Comparison of ENCODE assay signal across 20 cellular contexts in genomic region chr11:45887587-45887986, GRCh38. TPM values are rescaled to one million over a fixed set of nuclear protein-coding genes. Genes with fewer than 3 reads are reported as not detected.
A peak's percentile ranks its signal among the peaks of the same experiment; 100 is the strongest.
DNase-seq lines count a peak whose midpoint lies in the region; ATAC-seq, FAIRE-seq and TF ChIP-seq lines count a peak whose summit lies in the region.
"Had no signal": no experiment of that assay in that cellular context is flagged by ENCODE, and none has a peak within 500 bp of the region (broad histone marks: within the 10 kb centered on the region; RNA-seq: fewer than 3 reads in every experiment).

No MANE protein-coding gene starts in this region.

- peaks cover 21% of the 10 kb centered on the region for H4K20me1 ChIP-seq in osteoblast (ENCODE audit: insufficient read depth, low read length)

- ATAC-seq in natural killer cell treated with Interleukin-12 subunit alpha and Interleukin-12 subunit beta and Interleukin-15 and Interleukin-18, amount 100 ng/mL, for 72 hours: no peak
- ATAC-seq in natural killer cell: no peak

- H3K36me3 Mint-ChIP-seq in natural killer cell treated with Interleukin-12 subunit alpha and Interleukin-12 subunit beta and Interleukin-15 and Interleukin-18, amount 100 ng/mL, for 72 hours: no peaks in the 10 kb centered on the region
- no peaks in the 10 kb centered on the region for H3K36me3 Mint-ChIP-seq in natural killer cell

- H3K9ac ChIP-seq in kidney (ENCODE audit: low read length in 2 of 2): no peak overlapping the region

- peaks cover 12% of the 10 kb centered on the region for H3K27me3 ChIP-seq in osteoblast (ENCODE audit: insufficient read depth, low read length)
- H3K27me3 ChIP-seq: Peyer's patch had no signal

- FAIRE-seq in kidney (lab: Jason Lieb, UNC): no peak
- FAIRE-seq: GM19239 had no signal

- H3K27me3 Mint-ChIP-seq in natural killer cell treated with Interleukin-12 subunit alpha and Interleukin-12 subunit beta and Interleukin-15 and Interleukin-18, amount 100 ng/mL, for 72 hours: peaks cover 0 to 4% of the 10 kb centered on the region in 2 donors
- peaks cover 0 to 17% of the 10 kb centered on the region in 2 donors for H3K27me3 Mint-ChIP-seq in natural killer cell (ENCODE audit: low read depth in 2 of 2)

- peaks cover 11 to 13% of the 10 kb centered on the region in 2 donors for H3K4me1 Mint-ChIP-seq in natural killer cell treated with Interleukin-12 subunit alpha and Interleukin-12 subunit beta and Interleukin-15 and Interleukin-18, amount 100 ng/mL, for 72 hours (ENCODE audit: low read depth in 2 of 2)
- peaks cover 12 to 16% of the 10 kb centered on the region in 2 donors for H3K4me1 Mint-ChIP-seq in natural killer cell

- H3K4me3 Mint-ChIP-seq in natural killer cell treated with Interleukin-12 subunit alpha and Interleukin-12 subunit beta and Interleukin-15 and Interleukin-18, amount 100 ng/mL, for 72 hours: no peak overlapping the region
- no peak overlapping the region for H3K4me3 Mint-ChIP-seq in natural killer cell

- H3K9me3 Mint-ChIP-seq in natural killer cell treated with Interleukin-12 subunit alpha and Interleukin-12 subunit beta and Interleukin-15 and Interleukin-18, amount 100 ng/mL, for 72 hours: no peaks in the 10 kb centered on the region
- H3K9me3 Mint-ChIP-seq in natural killer cell: no peaks in the 10 kb centered on the region

- H2AFZ ChIP-seq in osteoblast (ENCODE audit: low read length): no peak overlapping the region

- no peaks in the 10 kb centered on the region for H3K79me2 ChIP-seq in osteoblast (ENCODE audit: insufficient read depth, low read length)

- H3K27ac ChIP-seq in kidney (ENCODE audit: low read depth in 2 of 2, low read length in 2 of 2) (no peak overlapping the region), osteoblast (ENCODE audit: low read depth, low read length) (no peak overlapping the region)
- H3K27ac ChIP-seq: Peyer's patch had no signal

- H3K36me3 ChIP-seq in kidney (ENCODE audit: control insufficient read depth in 1 of 2, insufficient read depth in 2 of 2, low read length in 2 of 2): no peaks in the 10 kb centered on the region
- no peaks in the 10 kb centered on the region for H3K36me3 ChIP-seq in osteoblast (ENCODE audit: insufficient read depth, low read length)

- H3K4me3 ChIP-seq in kidney (ENCODE audit: low read length in 2 of 2) (no peak overlapping the region), osteoblast (ENCODE audit: insufficient read depth, low read length) (no peak overlapping the region)
- H3K4me3 ChIP-seq: Peyer's patch had no signal

- peak; percentile 48 for DNase-seq in natural killer cell treated with Interleukin-12 subunit alpha and Interleukin-12 subunit beta and Interleukin-15 and Interleukin-18, amount 100 ng/mL, for 72 hours (ENCODE audit: low spot score)
- no peak for DNase-seq in natural killer cell
- peak; percentile 48 for DNase-seq in kidney
- peak; percentile 62 for DNase-seq in osteoblast (ENCODE audit: insufficient read length, low spot score, missing footprints)
- DNase-seq in COLO668 (lab: John Stamatoyannopoulos, UW; ENCODE audit: unreplicated experiment): no peak
- DNase-seq in T1000 (lab: John Stamatoyannopoulos, UW): no peak
- no peak for DNase-seq in A172 (ENCODE audit: low spot score)
- DNase-seq: ACHN, C1 segment of cervical spinal cord, COR-L47, DMS 273 treated with DMSO at 0.1 percent for 48 hours, GDM1, MM.1S, NCI-H1092 treated with DMSO at 0.1 percent for 48 hours, NCI-H146, NCI-H2029 treated with DMSO at 0.1 percent for 48 hours, Peyer's patch had no signal

- TF ChIP-seq CTCF in natural killer cell (IDR thresholded peaks at IDR 0.05) (no peak), kidney (IDR thresholded peaks at IDR 0.05; ENCODE audit: borderline replicate concordance, extremely low read depth, insufficient read depth) (no peak), osteoblast (IDR thresholded peaks at IDR 0.05; ENCODE audit: extremely low read depth, low read depth, low read length) (no peak)

- no peak overlapping the region for H3K27ac Mint-ChIP-seq in natural killer cell treated with Interleukin-12 subunit alpha and Interleukin-12 subunit beta and Interleukin-15 and Interleukin-18, amount 100 ng/mL, for 72 hours
- no peak overlapping the region for H3K27ac Mint-ChIP-seq in natural killer cell

- no peaks in the 10 kb centered on the region for H3K9me3 ChIP-seq in kidney (ENCODE audit: control insufficient read depth in 1 of 2, low read length in 2 of 2)
- H3K9me3 ChIP-seq in osteoblast (ENCODE audit: low read depth, low read length): no peaks in the 10 kb centered on the region
- H3K9me3 ChIP-seq: Peyer's patch had no signal

- no peak overlapping the region for H3K4me2 ChIP-seq in osteoblast (ENCODE audit: insufficient read depth, low read length)

- intact Hi-C loops in natural killer cell (cut with micrococcal nuclease) (no loop called here), kidney (cut with DNase I) (no loop called here)

- H3K4me1 ChIP-seq in kidney (ENCODE audit: control insufficient read depth in 1 of 2, insufficient read depth in 1 of 2, low read depth in 1 of 2, low read length in 2 of 2): peaks cover 0 to 2% of the 10 kb centered on the region in 2 donors
- no peaks in the 10 kb centered on the region for H3K4me1 ChIP-seq in osteoblast (ENCODE audit: insufficient read depth, low read length)

RNA-seq across cellular contexts. Expression of gene MAPK8IP1, which starts 2.1 kb away (rescaled TPM):
- total RNA-seq in natural killer cell treated with Interleukin-12 subunit alpha and Interleukin-12 subunit beta and Interleukin-15 and Interleukin-18, amount 100 ng/mL, for 72 hours: 1 to 10 TPM; 2.0 to 3.4 TPM
- 10 to 100 TPM in 2 of 3 donors, 1 to 10 TPM in 1; 9.7 to 21.5 (median 13.9) TPM for total RNA-seq in natural killer cell
- total RNA-seq in kidney: 15.7 TPM
- 24.8 TPM for polyA plus RNA-seq in kidney (ENCODE audit: insufficient read depth, low read depth, low replicate concordance)
- 8.0 and 9.7 TPM in 2 replicates for total RNA-seq in osteoblast
- total RNA-seq in A172 (2014; rRNA removed; shearing (Covaris generic)): 24.0 and 24.2 TPM in 2 replicates

RNA-seq across cellular contexts. Expression of gene FREY1, which starts 19.5 kb away (rescaled TPM):
- 1 to 10 TPM; 4.2 to 4.9 TPM for total RNA-seq in natural killer cell treated with Interleukin-12 subunit alpha and Interleukin-12 subunit beta and Interleukin-15 and Interleukin-18, amount 100 ng/mL, for 72 hours
- total RNA-seq in natural killer cell (1 to 10 TPM; 3.7 to 6.8 (median 3.9) TPM), kidney (1.0 TPM), osteoblast (0.88 and 1.8 TPM in 2 replicates)
- 0.99 TPM for polyA plus RNA-seq in kidney (ENCODE audit: insufficient read depth, low read depth, low replicate concordance)
- total RNA-seq in A172 (2014; rRNA removed; shearing (Covaris generic)): 0.24 and 0.26 TPM in 2 replicates
- total RNA-seq: H4 had no signal

RNA-seq across cellular contexts. Expression of gene PEX16, which starts 30.1 kb away (rescaled TPM):
- 10 to 100 TPM; 55.3 to 62.8 TPM for total RNA-seq in natural killer cell treated with Interleukin-12 subunit alpha and Interleukin-12 subunit beta and Interleukin-15 and Interleukin-18, amount 100 ng/mL, for 72 hours
- 10 to 100 TPM; 61.3 to 75.8 (median 67.6) TPM for total RNA-seq in natural killer cell
- total RNA-seq in kidney: 38.4 TPM
- 46.0 TPM for polyA plus RNA-seq in kidney (ENCODE audit: insufficient read depth, low read depth, low replicate concordance)
- total RNA-seq in osteoblast: 27.4 and 28.6 TPM in 2 replicates
- total RNA-seq in A172 (2014; rRNA removed; shearing (Covaris generic)): 37.7 and 48.0 TPM in 2 replicates

RNA-seq across cellular contexts. Expression of gene LARGE2, which starts 34.9 kb away (rescaled TPM):
- total RNA-seq in natural killer cell treated with Interleukin-12 subunit alpha and Interleukin-12 subunit beta and Interleukin-15 and Interleukin-18, amount 100 ng/mL, for 72 hours: 1 to 10 TPM in 1 of 2 donors, not detected in 1; 2.0 TPM
- 1 to 10 TPM in 2 of 3 donors, under 1 TPM in 1; 0.40 to 1.7 (median 1.0) TPM for total RNA-seq in natural killer cell
- 13.1 TPM for total RNA-seq in kidney
- 29.8 TPM for polyA plus RNA-seq in kidney (ENCODE audit: insufficient read depth, low read depth, low replicate concordance)
- total RNA-seq in osteoblast: not detected in 2 replicates
- not detected in 2 replicates for total RNA-seq in A172 (2014; rRNA removed; shearing (Covaris generic))
- total RNA-seq: H4, LHCN-M2 had no signal

RNA-seq across cellular contexts. Expression of gene CRY2, which starts 40.3 kb away (rescaled TPM):
- 10 to 100 TPM; 22.8 to 28.5 TPM for total RNA-seq in natural killer cell treated with Interleukin-12 subunit alpha and Interleukin-12 subunit beta and Interleukin-15 and Interleukin-18, amount 100 ng/mL, for 72 hours
- total RNA-seq in natural killer cell: 100 to 1,000 TPM; 124 to 214 (median 141) TPM
- 44.5 TPM for total RNA-seq in kidney
- 20.7 TPM for polyA plus RNA-seq in kidney (ENCODE audit: insufficient read depth, low read depth, low replicate concordance)
- 21.0 and 21.8 TPM in 2 replicates for total RNA-seq in osteoblast
- 7.4 and 8.1 TPM in 2 replicates for total RNA-seq in A172 (2014; rRNA removed; shearing (Covaris generic))

Comparison
In these comparisons a context has a peak if more than half of its experiments do, and no peak if none do; other contexts are left out.
1. DNase-seq: peak in natural killer cell treated with Interleukin-12 subunit alpha and Interleukin-12 subunit beta and Interleukin-15 and Interleukin-18, amount 100 ng/mL, for 72 hours (single experiment), kidney (single experiment) and osteoblast (single experiment); none in natural killer cell (single experiment), COLO668 (single experiment), T1000 (single experiment) and A172 (single experiment).